26 cellular contexts compared by ENCODE assay signal in the genomic region with DNA sequence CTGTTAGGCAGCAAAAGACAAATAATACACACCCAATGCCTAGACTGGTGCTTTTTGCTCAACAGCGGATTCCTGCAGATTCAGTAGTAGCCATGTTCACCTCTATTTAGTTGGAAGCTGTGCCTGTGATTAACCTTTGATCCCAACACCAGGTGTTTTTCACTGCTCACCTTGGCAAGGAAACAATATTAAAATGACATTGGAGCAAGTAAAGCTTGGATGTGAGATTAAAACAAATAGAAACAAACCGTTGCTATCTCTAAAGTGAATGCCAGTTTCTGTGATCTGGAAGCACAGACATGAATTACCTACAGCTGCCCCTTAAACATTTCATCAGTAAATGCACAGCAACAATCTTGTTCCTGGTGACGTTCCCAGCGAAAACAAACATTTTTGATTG. TPM values are rescaled to one million over a fixed set of nuclear protein-coding genes. Genes with fewer than 3 reads are reported as not detected.
DNase-seq lines count a peak whose midpoint lies in the region; ATAC-seq, FAIRE-seq and TF ChIP-seq lines count a peak whose summit lies in the region.
"Had no signal": no experiment of that assay in that cellular context is flagged by ENCODE, and none has a peak within 500 bp of the region (broad histone marks: within the 10 kb centered on the region; RNA-seq: fewer than 3 reads in every experiment).

No MANE protein-coding gene starts in this region.

- intact Hi-C loops in pancreas (cut with DNase I), result no loop called here

- H3K27ac ChIP-seq in pancreas, result peak overlapping the region in 1 of 4 donors; percentile 8
- H3K27ac ChIP-seq: HL-60, RWPE1 had no signal

- H3K27me3 ChIP-seq in pancreas, result no peaks in the 10 kb centered on the region

- no peak overlapping the region for H3K4me3 ChIP-seq in pancreas

- H3K4me1 Mint-ChIP-seq in activated T-cell treated with anti-CD3 and anti-CD28 coated beads, Interleukin-2, amount 50 U/mL, for 4 hours (ENCODE audit: low read depth), result no peaks in the 10 kb centered on the region
- H3K4me1 Mint-ChIP-seq: CD4-positive, alpha-beta memory T cell had no signal

- H3K36me3 ChIP-seq in pancreas, result no peaks in the 10 kb centered on the region

- FAIRE-seq in islet of Langerhans (lab: Jason Lieb, UNC) (peak; percentile 68), pancreas (lab: Jason Lieb, UNC) (no peak)

- no peaks in the 10 kb centered on the region for H3K9me3 ChIP-seq in pancreas
- H3K9me3 ChIP-seq: Caco-2 had no signal

- 12 to 18% methylated on average over 4 of the region's 4 CpGs for WGBS in pancreas, 2 donors

- H3K4me1 ChIP-seq in pancreas, result peaks cover 0 to 5% (median 4%) of the 10 kb centered on the region in 3 donors
- H3K4me1 ChIP-seq: Caco-2 had no signal

- DNase-seq in DMS53 treated with DMSO at 0.1 percent for 48 hours (lab: John Stamatoyannopoulos, UW; ENCODE audit: unreplicated experiment) (peak; percentile 9), NCI-H526 treated with DMSO at 0.1 percent for 48 hours (lab: John Stamatoyannopoulos, UW) (peak; percentile 64), pancreas (peak in 3 of 6 donors; percentile 11 to 22 (median 16)), NCI-H2107 (lab: John Stamatoyannopoulos, UW) (no peak)
- no peak for DNase-seq in stimulated activated CD4-positive, alpha-beta T cell treated with anti-CD3 and anti-CD28 coated beads, Interleukin-12 subunit alpha, Interleukin-12 subunit beta, amount 100 ng/mL, for 4 hours
- DNase-seq in activated T-cell treated with anti-CD3 and anti-CD28 coated beads, Interleukin-2, amount 50 U/mL, for 4 hours, result no peak
- DNase-seq: C1 segment of cervical spinal cord; Caco-2; CD4-positive, alpha-beta memory T cell; GOT3; HCEC 1CT; NCI-H1092; NCI-H1417 treated with DMSO at 0.1 percent for 48 hours; NCI-H1694 treated with DMSO at 0.1 percent for 48 hours; NCI-H2081; NCI-H2171; NCI-H226; NCI-H510A treated with DMSO at 0.1 percent for 48 hours; SHP77 had no signal

- TF ChIP-seq CTCF in pancreas (IDR thresholded peaks at IDR 0.05), result no peak

- no peak overlapping the region for H3K4me3 Mint-ChIP-seq in activated T-cell treated with anti-CD3 and anti-CD28 coated beads, Interleukin-2, amount 50 U/mL, for 4 hours
- H3K4me3 Mint-ChIP-seq: CD4-positive, alpha-beta memory T cell had no signal

- H3K36me3 Mint-ChIP-seq in activated T-cell treated with anti-CD3 and anti-CD28 coated beads, Interleukin-2, amount 50 U/mL, for 4 hours (ENCODE audit: insufficient read depth), result no peaks in the 10 kb centered on the region
- H3K36me3 Mint-ChIP-seq: CD4-positive, alpha-beta memory T cell had no signal

- no peaks in the 10 kb centered on the region for H3K27me3 Mint-ChIP-seq in activated T-cell treated with anti-CD3 and anti-CD28 coated beads, Interleukin-2, amount 50 U/mL, for 4 hours (ENCODE audit: low read depth)

- no peaks in the 10 kb centered on the region for H3K9me3 Mint-ChIP-seq in activated T-cell treated with anti-CD3 and anti-CD28 coated beads, Interleukin-2, amount 50 U/mL, for 4 hours

- ATAC-seq in pancreas, result peak; percentile 72 to 81 (median 74)
- ATAC-seq in activated T-cell treated with anti-CD3 and anti-CD28 coated beads, Interleukin-2, amount 50 U/mL, for 4 hours, result no peak
- ATAC-seq: Panc1 had no signal

RNA-seq across cellular contexts. Expression of a gene that starts 35.7 kb away (rescaled TPM):
- total RNA-seq in pancreas, result 1 to 10 TPM in 1 of 6 donors, under 1 TPM in 5; 0.19 to 2.2 (median 0.53) TPM
- polyA plus RNA-seq in pancreas, result 1 to 10 TPM in 1 of 2 donors, under 1 TPM in 1; 0.66 to 2.2 TPM
- total RNA-seq in activated T-cell treated with anti-CD3 and anti-CD28 coated beads, Interleukin-2, amount 50 U/mL, for 4 hours, result not detected
- total RNA-seq: A673; Caco-2; CD4-positive, alpha-beta memory T cell; OCI-LY7; T-helper 1 cell treated with Interleukin-12 subunit alpha and Interleukin-12 subunit beta and Interleukin-4 antibody, amounts not matched to agents 30 ng/mL and 1 ng/mL, for 36 hours had no signal
- polyA plus RNA-seq: CD4-positive, alpha-beta memory T cell had no signal

Comparison
In these comparisons a context has a peak if more than half of its experiments do, and no peak if none do; other contexts are left out.
1. DNase-seq: peak in DMS53 treated with DMSO at 0.1 percent for 48 hours (single experiment) and NCI-H526 treated with DMSO at 0.1 percent for 48 hours (single experiment); none in stimulated activated CD4-positive, alpha-beta T cell treated with anti-CD3 and anti-CD28 coated beads, Interleukin-12 subunit alpha, Interleukin-12 subunit beta, amount 100 ng/mL, for 4 hours (single experiment), NCI-H2107 (single experiment) and activated T-cell treated with anti-CD3 and anti-CD28 coated beads, Interleukin-2, amount 50 U/mL, for 4 hours (single experiment).
2. ATAC-seq: peak in pancreas (4 of 4); none in activated T-cell treated with anti-CD3 and anti-CD28 coated beads, Interleukin-2, amount 50 U/mL, for 4 hours (0 of 2).